ENCODE assay signal across 8 cellular contexts in genomic region chr7:86926732-86927131, GRCh38.
DNase-seq lines count a peak whose midpoint lies in the region; ATAC-seq and TF ChIP-seq lines count a peak whose summit lies in the region.

No MANE protein-coding gene starts in this region.

- no peak for TF ChIP-seq POLR2A in transverse colon (IDR thresholded peaks at IDR 0.05)

- H3K9me3 Mint-ChIP-seq in CD4-positive, alpha-beta T cell: no peaks in the 10 kb centered on the region

- intact Hi-C loops in CD4-positive, alpha-beta T cell (cut with DNase I, micrococcal nuclease): loop anchor here (1.0 to 5.0 kb wide), 7 partner anchors 51 to 491 kb away; partner anchors contain the start of gene ELAPOR2 (in 1 of the 2)
- intact Hi-C loops in transverse colon (cut with DNase I; ENCODE audit: low total_unique reads): loop anchor here (5.0 kb wide), 1 partner anchor 311 kb away; no protein-coding TSS in a partner anchor

- 0% methylated on average over 2 of the region's 2 CpGs for WGBS in transverse colon (ENCODE audit: low coverage in 1 of 2), 2 donors

- no peaks in the 10 kb centered on the region for H3K4me1 ChIP-seq in transverse colon

- H3K27ac Mint-ChIP-seq in CD4-positive, alpha-beta T cell: no peak overlapping the region

- H3K9me3 ChIP-seq in CD4-positive, alpha-beta T cell (ENCODE audit: control insufficient read depth, low read length): no peaks in the 10 kb centered on the region
- no peaks in the 10 kb centered on the region for H3K9me3 ChIP-seq in transverse colon

- no peaks in the 10 kb centered on the region for H3K36me3 Mint-ChIP-seq in CD4-positive, alpha-beta T cell (ENCODE audit: low read depth)

- peak; percentile 94 for ATAC-seq in CD4-positive, alpha-beta T cell (ENCODE audit: poor library complexity)
- ATAC-seq in HG03135 (IDR thresholded peaks at IDR 0.05; ENCODE audit: unreplicated experiment): peak; percentile 53

- DNase-seq in CD4-positive, alpha-beta T cell: peak in 4 of 10 experiments; percentile 8 to 27 (median 8)
- DNase-seq in NCI-H460 (ENCODE audit: extremely low read depth, low read depth): peak; percentile 33
- DNase-seq in amniotic epithelial cell (ENCODE audit: low read depth): peak; percentile 37
- DNase-seq in iris pigment epithelial cell (ENCODE audit: low read depth): peak; percentile 54
- no peak for DNase-seq in transverse colon
- DNase-seq in UCSD-AML1 (lab: John Stamatoyannopoulos, UW; ENCODE audit: unreplicated experiment): no peak

- TF ChIP-seq CTCF in CD4-positive, alpha-beta T cell (IDR thresholded peaks at IDR 0.05): peak; percentile 78
- TF ChIP-seq CTCF in GM12874 (IDR thresholded peaks at IDR 0.05; ENCODE audit: insufficient read depth, low read depth, low read length): peak; percentile 63
- TF ChIP-seq CTCF in transverse colon (IDR thresholded peaks at IDR 0.05): peak; percentile 51 to 65 (median 58)

- H3K27me3 ChIP-seq in CD4-positive, alpha-beta T cell (ENCODE audit: control insufficient read depth, insufficient read depth, low read length): no peaks in the 10 kb centered on the region
- no peaks in the 10 kb centered on the region for H3K27me3 ChIP-seq in transverse colon

- no peaks in the 10 kb centered on the region for H3K4me1 Mint-ChIP-seq in CD4-positive, alpha-beta T cell (ENCODE audit: low read depth)

- no peaks in the 10 kb centered on the region for H3K36me3 ChIP-seq in transverse colon

- in situ Hi-C loops in transverse colon (cut with MboI; ENCODE audit: low pct_ligation_motif_present in 1 of 4, low pct_unique_long_range_greater_than_20kb in 1 of 4, low sequenced_read_pairs in 3 of 4): no loop called here

- TF ChIP-seq EP300 in transverse colon (IDR thresholded peaks at IDR 0.05; ENCODE audit: low read depth): no peak

- POLR2A ChIA-PET in CD4-positive, alpha-beta T cell (lab: Charles Lee): interaction anchor here (1.0 kb wide), 1 partner anchor 226 kb away, joined by 3 read pairs; the partner anchor contains the start of gene DMTF1

- H3K4me3 Mint-ChIP-seq in CD4-positive, alpha-beta T cell: no peak overlapping the region

- H3K4me3 ChIP-seq in transverse colon: no peak overlapping the region

- CTCF ChIA-PET in CD4-positive, alpha-beta T cell (lab: Charles Lee): interaction anchor here (0.7 to 2.7 kb wide), 10 partner anchors 11 to 225 kb away, joined by 3 to 18 read pairs (median 4); partner anchors contain the start of genes DMTF1 and ELAPOR2

- peaks cover 4% of the 10 kb centered on the region for H3K27me3 Mint-ChIP-seq in CD4-positive, alpha-beta T cell

- no peak overlapping the region for H3K27ac ChIP-seq in CD4-positive, alpha-beta T cell (ENCODE audit: low read depth, low read length)
- H3K27ac ChIP-seq in transverse colon: no peak overlapping the region

Comparison
In these comparisons a context has a peak if more than half of its experiments do, and no peak if none do; other contexts are left out.
1. DNase-seq: peak in NCI-H460 (single experiment), amniotic epithelial cell (single experiment) and iris pigment epithelial cell (single experiment); none in transverse colon (single experiment) and UCSD-AML1 (single experiment).
2. Peak in every context shown above with its lines, with median percentiles within 50 percentile points of each other: CTCF ChIP-seq.